ENCODE assay signal across 3 cellular contexts in genomic region chr19:29044037-29044436, GRCh38.
"Had no signal": no experiment of that assay in that cellular context is flagged by ENCODE, and none has a peak within 500 bp of the region (broad histone marks: within the 10 kb centered on the region; RNA-seq: fewer than 3 reads in every experiment).

No MANE protein-coding gene starts in this region.

- DNase-seq: GDM1, GF-D8 had no signal

- ATAC-seq: GM12878 had no signal

- H3K4me3 ChIP-seq: GM12878 had no signal
